28 cellular contexts compared by ENCODE assay signal in genomic region chr2:202405798-202406197, GRCh38.
"Had no signal": no experiment of that assay in that cellular context is flagged by ENCODE, and none has a peak within 500 bp of the region (broad histone marks: within the 10 kb centered on the region; RNA-seq: fewer than 3 reads in every experiment).

No MANE protein-coding gene starts in this region.

- H3K27ac ChIP-seq: adrenal gland, brain microvascular endothelial cell, SJCRH30 had no signal

- ATAC-seq: activated CD4-positive, alpha-beta T cell treated with anti-CD3 and anti-CD28 coated beads for 36 hours; activated CD4-positive, CD25-positive, alpha-beta regulatory T cell treated with anti-CD3 and anti-CD28 coated beads, Interleukin-2, amount 50 U/mL, for 24 hours; activated CD8-positive, alpha-beta T cell treated with anti-CD3 and anti-CD28 coated beads, Interleukin-2, amount 10 ng/mL, durations not matched to agents 7 days and 5 days; activated naive CD4-positive, alpha-beta T cell treated with anti-CD3 and anti-CD28 coated beads, Interleukin-2, amount 50 U/mL, for 72 hours; Panc1; WTC11 had no signal

- H3K4me1 Mint-ChIP-seq: activated CD4-positive, alpha-beta T cell treated with anti-CD3 and anti-CD28 coated beads, Interleukin-2, amount 10 ng/mL, durations not matched to agents 7 days and 5 days had no signal

- H3K9me3 ChIP-seq: adrenal gland, SJCRH30 had no signal

- H3K4me1 ChIP-seq: SJCRH30 had no signal

- H3K27me3 Mint-ChIP-seq: activated CD4-positive, alpha-beta T cell treated with anti-CD3 and anti-CD28 coated beads for 36 hours; activated CD4-positive, alpha-beta T cell treated with anti-CD3 and anti-CD28 coated beads, Interleukin-2, amount 10 ng/mL, durations not matched to agents 7 days and 5 days; activated T-cell treated with anti-CD3 and anti-CD28 coated beads, Interleukin-2, amount 50 U/mL, for 24 hours had no signal

- H3K27ac Mint-ChIP-seq: activated CD4-positive, alpha-beta T cell treated with anti-CD3 and anti-CD28 coated beads for 36 hours; activated CD4-positive, alpha-beta T cell treated with anti-CD3 and anti-CD28 coated beads, Interleukin-2, amount 10 ng/mL, durations not matched to agents 7 days and 5 days; activated CD8-positive, alpha-beta T cell treated with anti-CD3 and anti-CD28 coated beads, Interleukin-2, amount 10 ng/mL, durations not matched to agents 7 days and 5 days; activated naive CD4-positive, alpha-beta T cell treated with anti-CD3 and anti-CD28 coated beads for 36 hours; activated naive CD4-positive, alpha-beta T cell treated with anti-CD3 and anti-CD28 coated beads, Interleukin-2, amount 50 U/mL, for 72 hours; activated T-cell treated with anti-CD3 and anti-CD28 coated beads, Interleukin-2, amount 50 U/mL, for 24 hours; T-helper 1 cell treated with Interleukin-12 subunit alpha and Interleukin-12 subunit beta and Interleukin-4 antibody, amounts not matched to agents 30 μg/mL and 1 μg/mL, for 36 hours; T-helper 2 cell treated with Interferon-gamma antibody and Interleukin-4, amounts not matched to agents 5 μg/mL and 100 μg/mL, for 36 hours; WTC11 had no signal

- H3K36me3 Mint-ChIP-seq: activated naive CD4-positive, alpha-beta T cell treated with anti-CD3 and anti-CD28 coated beads, Interleukin-2, amount 50 U/mL, for 72 hours had no signal

- DNase-seq: activated CD4-positive, alpha-beta T cell treated with anti-CD3 and anti-CD28 coated beads for 36 hours; activated CD4-positive, alpha-beta T cell treated with anti-CD3 and anti-CD28 coated beads, Interleukin-2, amount 10 ng/mL, durations not matched to agents 7 days and 5 days; activated CD4-positive, alpha-beta T cell treated with anti-CD3 and anti-CD28 coated beads, Interleukin-2, amount 50 U/mL, for 48 hours; activated CD8-positive, alpha-beta T cell treated with anti-CD3 and anti-CD28 coated beads, Interleukin-2, amount 10 ng/mL, durations not matched to agents 7 days and 5 days; activated gamma-delta T cell treated with Interleukin-2 at 50 U/mL for 16 hours; activated naive CD4-positive, alpha-beta T cell treated with anti-CD3 and anti-CD28 coated beads for 36 hours; activated T-cell treated with anti-CD3 and anti-CD28 coated beads, Interleukin-2, amount 50 U/mL, for 24 hours; adrenal gland; anterior cingulate cortex; brain microvascular endothelial cell; central memory CD4-positive, alpha-beta T cell; Karpas-422; NCI-H1105; NCI-H1417 treated with DMSO at 0.1 percent for 48 hours; NCI-H187 treated with DMSO at 0.1 percent for 48 hours; NCI-H2081; NCI-H345; NCI-H524 treated with DMSO at 0.1 percent for 48 hours; SHP77; SJCRH30 had no signal

- H3K4me3 ChIP-seq: adrenal gland, SJCRH30, SK-N-MC had no signal

- FAIRE-seq: TTC549 had no signal

- H3K9me3 Mint-ChIP-seq: activated naive CD4-positive, alpha-beta T cell treated with anti-CD3 and anti-CD28 coated beads for 36 hours; activated naive CD4-positive, alpha-beta T cell treated with anti-CD3 and anti-CD28 coated beads, Interleukin-2, amount 50 U/mL, for 72 hours; activated T-cell treated with anti-CD3 and anti-CD28 coated beads, Interleukin-2, amount 50 U/mL, for 24 hours; T-helper 1 cell treated with Interleukin-12 subunit alpha and Interleukin-12 subunit beta and Interleukin-4 antibody, amounts not matched to agents 30 μg/mL and 1 μg/mL, for 36 hours; T-helper 2 cell treated with Interferon-gamma antibody and Interleukin-4, amounts not matched to agents 5 μg/mL and 100 μg/mL, for 36 hours; WTC11 had no signal

- H3K36me3 ChIP-seq: brain microvascular endothelial cell had no signal

- H3K4me3 Mint-ChIP-seq: activated CD4-positive, alpha-beta T cell treated with anti-CD3 and anti-CD28 coated beads for 36 hours; activated CD4-positive, alpha-beta T cell treated with anti-CD3 and anti-CD28 coated beads, Interleukin-2, amount 10 ng/mL, durations not matched to agents 7 days and 5 days; activated CD8-positive, alpha-beta T cell treated with anti-CD3 and anti-CD28 coated beads, Interleukin-2, amount 10 ng/mL, durations not matched to agents 7 days and 5 days; activated naive CD4-positive, alpha-beta T cell treated with anti-CD3 and anti-CD28 coated beads for 36 hours; activated T-cell treated with anti-CD3 and anti-CD28 coated beads, Interleukin-2, amount 50 U/mL, for 24 hours; T-helper 1 cell treated with Interleukin-12 subunit alpha and Interleukin-12 subunit beta and Interleukin-4 antibody, amounts not matched to agents 30 μg/mL and 1 μg/mL, for 36 hours; T-helper 2 cell treated with Interferon-gamma antibody and Interleukin-4, amounts not matched to agents 5 μg/mL and 100 μg/mL, for 36 hours; WTC11 had no signal

- H3K27me3 ChIP-seq: adrenal gland, brain microvascular endothelial cell, SJCRH30 had no signal
